ENCODE assay signal across 7 cellular contexts in genomic region chr1:108536791-108537190, GRCh38. TPM values are rescaled to one million over a fixed set of nuclear protein-coding genes. Genes with fewer than 3 reads are reported as not detected.
DNase-seq lines count a peak whose midpoint lies in the region; ATAC-seq, FAIRE-seq and TF ChIP-seq lines count a peak whose summit lies in the region.
"Not testable (repeated sequence)": the region's sequence is repeated elsewhere in the genome, so short reads cannot be mapped to it uniquely, and the experiment has no call there.

No MANE protein-coding gene starts in this region.

- not testable (repeated sequence) for BruUV-seq in PC-3 (replicated peaks; lab: Mats Ljungman, UMichigan); K562 (replicated peaks; lab: Mats Ljungman, UMichigan)

- H3K9me1 ChIP-seq in K562 (ENCODE audit: control insufficient read depth, insufficient read depth, low read length): not testable (repeated sequence)

- not testable (repeated sequence) for H3K27me3 Mint-ChIP-seq in glutamatergic neuron (ENCODE audit: unreplicated experiment)

- not testable (repeated sequence) for TF ChIP-seq POLR2A in K562 (conservative IDR thresholded peaks at IDR 0.05); transverse colon (IDR thresholded peaks at IDR 0.05)

- H3K4me3 ChIP-seq in PC-3 (ENCODE audit: low read length); K562; mucosa of descending colon; transverse colon: not testable (repeated sequence)

- H4K20me1 ChIP-seq in PC-3 (ENCODE audit: low read length); K562 (replicated peaks; ENCODE audit: control insufficient read depth, insufficient read depth, low read length): not testable (repeated sequence)

- not testable (repeated sequence) for TF ChIP-seq CTCF in PC-3 (conservative IDR thresholded peaks at IDR 0.05; ENCODE audit: low read depth, low read length); K562 (IDR thresholded peaks at IDR 0.05 in 2 of 3, conservative IDR thresholded peaks at IDR 0.05 in 1 of 3; ENCODE audit: insufficient read depth in 2 of 3, low read depth in 1 of 3, low read length in 3 of 3); glutamatergic neuron (IDR thresholded peaks at IDR 0.05; ENCODE audit: partially characterized antibody, unreplicated experiment); mucosa of descending colon (IDR thresholded peaks at IDR 0.05)
- peak in 3 of 5 experiments; percentile 5 to 54 (median 49) for TF ChIP-seq CTCF in transverse colon (IDR thresholded peaks at IDR 0.05)

- CTCF ChIA-PET in PC-3 (lab: Charles Lee); K562 (lab: Yijun Ruan, JAX; ENCODE audit: low intra/inter-chr PET ratio): not testable (repeated sequence)

- not testable (repeated sequence) for TF ChIP-seq RAD21 in K562 (CRISPR knock-in tag; conservative IDR thresholded peaks at IDR 0.05 in 1 of 2, IDR thresholded peaks at IDR 0.05 in 1 of 2)

- not testable (repeated sequence) for H3K4me3 Mint-ChIP-seq in glutamatergic neuron (ENCODE audit: unreplicated experiment)

- H3K4me1 Mint-ChIP-seq in glutamatergic neuron (ENCODE audit: low read depth, unreplicated experiment): peaks cover 11% of the 10 kb centered on the region

- H3K9ac ChIP-seq in PC-3 (ENCODE audit: low read length); K562 (ENCODE audit: insufficient read depth in 1 of 2, low read depth in 2 of 2, low read length in 2 of 2): not testable (repeated sequence)

- not testable (repeated sequence) for TF ChIP-seq EP300 in K562 (IDR thresholded peaks at IDR 0.05; ENCODE audit: low read length); transverse colon (IDR thresholded peaks at IDR 0.05; ENCODE audit: low read depth)

- H3K4me1 ChIP-seq in PC-3 (ENCODE audit: insufficient read depth, low read length) (0 out of 2 replicates have a peak, but pooled peaks cover 11% of the 10 kb centered on the region), K562 (replicated peaks in 1 of 2; ENCODE audit: control insufficient read depth in 2 of 2, insufficient read depth in 2 of 2, low read length in 2 of 2) (peaks cover 20 to 26% of the 10 kb centered on the region in 2 experiments; a peak in 4 of 5 replicates)
- not testable (repeated sequence) for H3K4me1 ChIP-seq in mucosa of descending colon (ENCODE audit: low read depth); transverse colon

- H3K27ac ChIP-seq in PC-3 (ENCODE audit: low read length); K562 (ENCODE audit: extremely low read depth, low read depth, low read length); transverse colon: not testable (repeated sequence)

- H3K9me3 ChIP-seq in PC-3 (ENCODE audit: low read length); K562 (replicated peaks; ENCODE audit: control insufficient read depth, insufficient read depth, low read depth, low read length); mucosa of descending colon; transverse colon: not testable (repeated sequence)

- not testable (repeated sequence) for H3K79me2 ChIP-seq in PC-3 (ENCODE audit: low read length); K562 (ENCODE audit: control insufficient read depth, insufficient read depth, low read length)

- not testable (repeated sequence) for H3F3A ChIP-seq in PC-3 (ENCODE audit: low read length, unreplicated experiment)

- POLR2A ChIA-PET in PC-3 (lab: Charles Lee; ENCODE audit: unreplicated experiment); K562 (lab: Yijun Ruan, JAX): not testable (repeated sequence)

- H3K4me2 ChIP-seq in PC-3 (ENCODE audit: low read length); K562 (ENCODE audit: insufficient read depth, low read length): not testable (repeated sequence)

- not testable (repeated sequence) for H3K36me3 Mint-ChIP-seq in glutamatergic neuron (ENCODE audit: unreplicated experiment)

- H3K9me3 Mint-ChIP-seq in glutamatergic neuron (ENCODE audit: unreplicated experiment): peaks cover 10% of the 10 kb centered on the region

- WGBS in K562 (ENCODE audit: insufficient coverage, low coverage, missing lambda C conversion rate): 73% methylated on average over 2 of the region's 4 CpGs
- WGBS in transverse colon (ENCODE audit: low coverage in 1 of 2), 2 donors: 71 to 89% methylated on average over 1 to 4 of the region's 4 CpGs

- H3K27ac Mint-ChIP-seq in glutamatergic neuron (ENCODE audit: unreplicated experiment): peak overlapping the region; percentile 60

- in situ Hi-C loops in Caki2 (cut with HindIII; ENCODE audit: low pct_unique_long_range_greater_than_20kb, low sequenced_read_pairs); K562 (cut with MboI); transverse colon (cut with MboI; ENCODE audit: low pct_ligation_motif_present in 1 of 4, low pct_unique_long_range_greater_than_20kb in 1 of 4, low sequenced_read_pairs in 3 of 4): not testable (repeated sequence)

- FAIRE-seq in K562 (lab: Jason Lieb, UNC): not testable (repeated sequence)

- not testable (repeated sequence) for H3K9me2 ChIP-seq in PC-3 (replicated peaks; ENCODE audit: low read length)

- H3K36me3 ChIP-seq in PC-3 (ENCODE audit: low read depth, low read length); K562 (ENCODE audit: control insufficient read depth, insufficient read depth, low read length); mucosa of descending colon (ENCODE audit: low read depth); transverse colon: not testable (repeated sequence)

- H2AFZ ChIP-seq in PC-3 (ENCODE audit: low read length): not testable (repeated sequence)
- peak overlapping the region; percentile 65 for H2AFZ ChIP-seq in K562 (ENCODE audit: low read depth, low read length)

- intact Hi-C loops in PC-3 (cut with micrococcal nuclease); K562 (cut with micrococcal nuclease); mucosa of descending colon (cut with DNase I, micrococcal nuclease); transverse colon (cut with DNase I; ENCODE audit: low total_unique reads): not testable (repeated sequence)

- not testable (repeated sequence) for H3K27me3 ChIP-seq in PC-3 (ENCODE audit: low read length); K562 (ENCODE audit: control insufficient read depth in 2 of 2, insufficient read depth in 2 of 2, low read length in 2 of 2); transverse colon

- ATAC-seq in HG03175 (IDR thresholded peaks at IDR 0.05; ENCODE audit: unreplicated experiment) (peak; percentile 57), PC-3 (peak; percentile 20; the same call in 1 of the 2 replicates), K562 (peak; percentile 41), mucosa of descending colon (peak; percentile 95)

- DNase-seq in Caki2 (ENCODE audit: low read depth) (peak; percentile 45), K562 (ENCODE audit: extremely low read depth in 1 of 4, low spot score in 3 of 4) (peak in 1 of 4 experiments; percentile 27), mucosa of descending colon (peak in 1 of 3 donors; percentile 33)
- DNase-seq in PC-3, glutamatergic neuron, transverse colon: not testable (repeated sequence)

TF ChIP-seq in K562, 482 proteins besides CTCF, POLR2A, EP300 and RAD21 (continues in another document):
- TF ChIP-seq ZNF263 (CRISPR knock-in tag; IDR thresholded peaks at IDR 0.05; ENCODE audit: borderline replicate concordance) (peak; percentile 82), ZNF143 (CRISPR knock-in tag; IDR thresholded peaks at IDR 0.05) (peak; percentile 71)

RNA-seq across cellular contexts. Expression of gene EEIG2, which starts 23.1 kb away (rescaled TPM):
- 8.1 and 9.5 TPM in 2 replicates for total RNA-seq in Caki2 (2014; rRNA removed; shearing (Covaris generic); ENCODE audit: low replicate concordance)
- 5.2 and 6.2 TPM in 2 replicates for total RNA-seq in PC-3 (2014; rRNA removed)
- 7.7 and 20.8 TPM in 2 replicates for total RNA-seq in K562 (2011; cell fraction: chromatin; rRNA removed; ENCODE audit: low replicate concordance)
- total RNA-seq in K562 (2011; cell fraction: nucleolus; rRNA removed): 3.3 and 4.5 TPM in 2 replicates
- total RNA-seq in K562 (2011; cell fraction: nucleoplasm; rRNA removed): 9.1 and 18.0 TPM in 2 replicates
- total RNA-seq in K562 (2014; rRNA removed): 13.9 and 14.5 TPM in 2 replicates
- total RNA-seq in K562 (2014; rRNA removed; fragmentation: Illumina TruSeq; extraction: Trizol): 26.9 and 27.3 TPM in 2 replicates
- 21.8 and 24.4 TPM in 2 replicates for total RNA-seq in K562 (2015; rRNA removed; fragmentation: Illumina TruSeq; extraction: Trizol)
- 21.0 and 22.8 TPM in 2 replicates for total RNA-seq in K562 (2021)
- polyA plus RNA-seq in K562 (2011; rRNA removed): 18.8 and 21.1 TPM in 2 replicates
- 4.0 and 10.7 TPM in 2 replicates for polyA plus RNA-seq in K562 (2011; cell fraction: cytosol; rRNA removed)
- 6.8 and 10.7 TPM in 2 replicates for polyA plus RNA-seq in K562 (2011; cell fraction: nucleus; rRNA removed)
- polyA plus RNA-seq in K562 (2012): 10.8 and 18.5 TPM in 2 replicates
- 11.8 and 15.2 TPM in 2 replicates for polyA plus RNA-seq in K562 (2014; fragmentation: Illumina TruSeq; extraction: Trizol)
- polyA plus RNA-seq in K562 (2014; fragmentation: Nextera tagmentation; extraction: Ambion mirVana): 1 to 10 TPM; 6.1 to 8.0 TPM
- 12.2 and 12.7 TPM in 2 replicates for polyA plus RNA-seq in K562 (2014; rRNA removed)
- polyA minus RNA-seq in K562 (2011; rRNA and poly(A)+ RNA removed): 30.8 and 35.3 TPM in 2 replicates
- 13.7 and 16.0 TPM in 2 replicates for polyA minus RNA-seq in K562 (2011; cell fraction: cytosol; rRNA and poly(A)+ RNA removed)
- polyA minus RNA-seq in K562 (2011; cell fraction: nucleus; rRNA and poly(A)+ RNA removed): 6.6 and 11.7 TPM in 2 replicates
- total RNA-seq in glutamatergic neuron (ENCODE audit: unreplicated experiment): 93.1 TPM
- 10 to 100 TPM; 21.4 to 32.7 (median 29.5) TPM for total RNA-seq in mucosa of descending colon
- 10 to 100 TPM; 15.7 to 27.0 (median 24.9) TPM for total RNA-seq in transverse colon

Comparison
In these comparisons a context has a peak if more than half of its experiments do, and no peak if none do; other contexts are left out.
1. ATAC-seq: peak in every context shown above with its lines; median percentile 95 in mucosa of descending colon; 57 in HG03175; 41 in K562; 20 in PC-3.